2 cellular contexts compared by ENCODE assay signal in genomic region chr18:49321271-49321670, GRCh38.
TF ChIP-seq lines count a peak whose summit lies in the region.

No MANE protein-coding gene starts in this region.

TF ChIP-seq in SK-N-SH, 30 proteins besides CTCF, POLR2A, EP300 and RAD21 (continued from another document):
- TF ChIP-seq USF2 (IDR thresholded peaks at IDR 0.05; ENCODE audit: borderline replicate concordance, low read depth, low read length) (no peak), IRF3 (IDR thresholded peaks at IDR 0.05; ENCODE audit: low read depth, low read length) (no peak), RXRA (IDR thresholded peaks at IDR 0.05; ENCODE audit: borderline replicate concordance, low read depth) (no peak), ELF1 (IDR thresholded peaks at IDR 0.05) (no peak), YY1 (IDR thresholded peaks at IDR 0.05; ENCODE audit: low read depth) (no peak), EZH2phosphoT487 (IDR thresholded peaks at IDR 0.05; ENCODE audit: borderline replicate concordance, low read depth) (no peak), PBX3 (IDR thresholded peaks at IDR 0.05) (no peak), TAF1 (IDR thresholded peaks at IDR 0.05; ENCODE audit: borderline replicate concordance, low read depth, low read length) (no peak), TEAD4 (IDR thresholded peaks at IDR 0.05; ENCODE audit: borderline replicate concordance, insufficient read depth) (no peak), GABPA (IDR thresholded peaks at IDR 0.05; ENCODE audit: low read depth) (no peak), TCF12 (IDR thresholded peaks at IDR 0.05) (no peak), GATA2 (CRISPR knock-in tag; IDR thresholded peaks at IDR 0.05) (no peak)

TF ChIP-seq in SK-N-SH treated with all-trans-retinoic acid at 6 μM for 48 hours, 23 proteins besides CTCF, POLR2A, EP300 and RAD21 (continued from another document):
- no peak for TF ChIP-seq ZFP3 (CRISPR knock-in tag; IDR thresholded peaks at IDR 0.05)
- TF ChIP-seq PPARA (CRISPR knock-in tag; IDR thresholded peaks at IDR 0.05; ENCODE audit: borderline replicate concordance): no peak
- no peak for TF ChIP-seq CSRNP3 (CRISPR knock-in tag; IDR thresholded peaks at IDR 0.05)
- no peak for TF ChIP-seq ZFP30 (CRISPR knock-in tag; IDR thresholded peaks at IDR 0.05)
- no peak for TF ChIP-seq OSR1 (CRISPR knock-in tag; IDR thresholded peaks at IDR 0.05)
- no peak for TF ChIP-seq ZNF8 (CRISPR knock-in tag; IDR thresholded peaks at IDR 0.05)
- TF ChIP-seq TCF4 (CRISPR knock-in tag; IDR thresholded peaks at IDR 0.05; ENCODE audit: borderline replicate concordance): no peak
- no peak for TF ChIP-seq ZNF70 (CRISPR knock-in tag; IDR thresholded peaks at IDR 0.05)
- no peak for TF ChIP-seq TOX (CRISPR knock-in tag; IDR thresholded peaks at IDR 0.05; ENCODE audit: borderline replicate concordance)
- TF ChIP-seq TSHZ2 (CRISPR knock-in tag; IDR thresholded peaks at IDR 0.05): no peak
- TF ChIP-seq RARB (CRISPR knock-in tag; IDR thresholded peaks at IDR 0.05): no peak
- no peak for TF ChIP-seq PATZ1 (CRISPR knock-in tag; IDR thresholded peaks at IDR 0.05; ENCODE audit: borderline replicate concordance)
- TF ChIP-seq ESRRG (CRISPR knock-in tag; IDR thresholded peaks at IDR 0.05): no peak
